Comparison of ENCODE assay signal across 12 cellular contexts in genomic region chr16:68281368-68282063, GRCh38. TPM values are rescaled to one million over a fixed set of nuclear protein-coding genes. Genes with fewer than 3 reads are reported as not detected.
DNase-seq lines count a peak whose midpoint lies in the region; ATAC-seq lines count a peak whose summit lies in the region.
"Had no signal": no experiment of that assay in that cellular context is flagged by ENCODE, and none has a peak within 500 bp of the region (broad histone marks: within the 10 kb centered on the region; RNA-seq: fewer than 3 reads in every experiment).

No MANE protein-coding gene starts in this region.

- no peaks in the 10 kb centered on the region for H3K9me3 ChIP-seq in CD4-positive, CD25-positive, alpha-beta regulatory T cell (ENCODE audit: control insufficient read depth in 2 of 2, low read length in 2 of 2)

- peak overlapping the region; percentile 58 for H3K27ac ChIP-seq in CD4-positive, CD25-positive, alpha-beta regulatory T cell (ENCODE audit: insufficient read depth, low read length, poor library complexity, severe bottlenecking)

- peak overlapping the region; percentile 74 to 85 (median 78) for H3K4me3 Mint-ChIP-seq in CD4-positive, CD25-positive, alpha-beta regulatory T cell
- peak overlapping the region in 3 of 4 donors; percentile 0 to 36 (median 30) for H3K4me3 Mint-ChIP-seq in IgD-negative memory B cell
- H3K4me3 Mint-ChIP-seq in activated naive CD4-positive, alpha-beta T cell treated with anti-CD3 and anti-CD28 coated beads, Interleukin-2, amount 10 ng/mL, durations not matched to agents 7 days and 5 days: peak overlapping the region; percentile 20
- no peak overlapping the region for H3K4me3 Mint-ChIP-seq in natural killer cell treated with Interleukin-12 subunit alpha and Interleukin-12 subunit beta and Interleukin-15 and Interleukin-18, amount 100 ng/mL, for 72 hours

- no peaks in the 10 kb centered on the region for H3K27me3 ChIP-seq in CD4-positive, CD25-positive, alpha-beta regulatory T cell (ENCODE audit: control insufficient read depth, insufficient read depth, low read length)

- DNase-seq in CD4-positive, CD25-positive, alpha-beta regulatory T cell: peak in 2 of 3 donors; percentile 37 to 49
- peak; percentile 63 for DNase-seq in activated naive CD4-positive, alpha-beta T cell treated with anti-CD3 and anti-CD28 coated beads, Interleukin-2, amount 10 ng/mL, durations not matched to agents 7 days and 5 days
- DNase-seq in natural killer cell treated with Interleukin-12 subunit alpha and Interleukin-12 subunit beta and Interleukin-15 and Interleukin-18, amount 100 ng/mL, for 72 hours (ENCODE audit: low spot score): no peak
- no peak for DNase-seq in NCI-H2107 treated with DMSO at 0.1 percent for 48 hours (lab: John Stamatoyannopoulos, UW; ENCODE audit: unreplicated experiment)
- DNase-seq in NCI-H2227 (lab: John Stamatoyannopoulos, UW; ENCODE audit: unreplicated experiment): no peak
- DNase-seq: amniotic stem cell; effector CD4-positive, alpha-beta T cell; NCI-H1417 treated with DMSO at 0.1 percent for 48 hours; NCI-H774; SHP77 had no signal

- peaks cover 21 to 79% (median 58%) of the 10 kb centered on the region in 4 donors for H3K4me1 Mint-ChIP-seq in CD4-positive, CD25-positive, alpha-beta regulatory T cell
- peaks cover 44 to 59% (median 56%) of the 10 kb centered on the region in 3 donors for H3K4me1 Mint-ChIP-seq in IgD-negative memory B cell
- peaks cover 77% of the 10 kb centered on the region for H3K4me1 Mint-ChIP-seq in activated naive CD4-positive, alpha-beta T cell treated with anti-CD3 and anti-CD28 coated beads, Interleukin-2, amount 10 ng/mL, durations not matched to agents 7 days and 5 days
- peaks cover 36 to 39% of the 10 kb centered on the region in 2 donors for H3K4me1 Mint-ChIP-seq in natural killer cell treated with Interleukin-12 subunit alpha and Interleukin-12 subunit beta and Interleukin-15 and Interleukin-18, amount 100 ng/mL, for 72 hours (ENCODE audit: low read depth in 2 of 2)

- no peaks in the 10 kb centered on the region for H3K27me3 Mint-ChIP-seq in CD4-positive, CD25-positive, alpha-beta regulatory T cell
- H3K27me3 Mint-ChIP-seq in IgD-negative memory B cell: no peaks in the 10 kb centered on the region
- H3K27me3 Mint-ChIP-seq in activated naive CD4-positive, alpha-beta T cell treated with anti-CD3 and anti-CD28 coated beads, Interleukin-2, amount 10 ng/mL, durations not matched to agents 7 days and 5 days: no peaks in the 10 kb centered on the region
- H3K27me3 Mint-ChIP-seq in natural killer cell treated with Interleukin-12 subunit alpha and Interleukin-12 subunit beta and Interleukin-15 and Interleukin-18, amount 100 ng/mL, for 72 hours: no peaks in the 10 kb centered on the region

- no peak for ATAC-seq in CD4-positive, CD25-positive, alpha-beta regulatory T cell (ENCODE audit: low read depth in 2 of 2)
- ATAC-seq in natural killer cell treated with Interleukin-12 subunit alpha and Interleukin-12 subunit beta and Interleukin-15 and Interleukin-18, amount 100 ng/mL, for 72 hours: no peak
- ATAC-seq in GM21529 (IDR thresholded peaks at IDR 0.05; ENCODE audit: unreplicated experiment): no peak

- peaks cover 43% of the 10 kb centered on the region for H3K36me3 Mint-ChIP-seq in CD4-positive, CD25-positive, alpha-beta regulatory T cell
- peaks cover 14% of the 10 kb centered on the region for H3K36me3 Mint-ChIP-seq in IgD-negative memory B cell
- peaks cover 60% of the 10 kb centered on the region for H3K36me3 Mint-ChIP-seq in activated naive CD4-positive, alpha-beta T cell treated with anti-CD3 and anti-CD28 coated beads, Interleukin-2, amount 10 ng/mL, durations not matched to agents 7 days and 5 days
- H3K36me3 Mint-ChIP-seq in natural killer cell treated with Interleukin-12 subunit alpha and Interleukin-12 subunit beta and Interleukin-15 and Interleukin-18, amount 100 ng/mL, for 72 hours: peaks cover 6% of the 10 kb centered on the region

- H3K27ac Mint-ChIP-seq in CD4-positive, CD25-positive, alpha-beta regulatory T cell: peak overlapping the region; percentile 89 to 95 (median 92)
- peak overlapping the region; percentile 44 to 94 (median 89) for H3K27ac Mint-ChIP-seq in IgD-negative memory B cell
- peak overlapping the region; percentile 86 for H3K27ac Mint-ChIP-seq in activated naive CD4-positive, alpha-beta T cell treated with anti-CD3 and anti-CD28 coated beads, Interleukin-2, amount 10 ng/mL, durations not matched to agents 7 days and 5 days
- H3K27ac Mint-ChIP-seq in natural killer cell treated with Interleukin-12 subunit alpha and Interleukin-12 subunit beta and Interleukin-15 and Interleukin-18, amount 100 ng/mL, for 72 hours: peak overlapping the region; percentile 17 to 84

- CTCF ChIA-PET in activated naive CD4-positive, alpha-beta T cell treated with anti-CD3 and anti-CD28 coated beads, Interleukin-2, amount 10 ng/mL, durations not matched to agents 7 days and 5 days (lab: Charles Lee): interaction anchor here (3.6 kb wide), 1 partner anchor 18 kb away, joined by 16 read pairs; the partner anchor contains the start of gene SLC7A6

- H3K4me1 ChIP-seq in CD4-positive, CD25-positive, alpha-beta regulatory T cell (ENCODE audit: control insufficient read depth, insufficient read depth, low read length, poor library complexity, severe bottlenecking): peaks cover 83% of the 10 kb centered on the region

- H3K9me3 Mint-ChIP-seq in CD4-positive, CD25-positive, alpha-beta regulatory T cell: no peaks in the 10 kb centered on the region
- no peaks in the 10 kb centered on the region for H3K9me3 Mint-ChIP-seq in IgD-negative memory B cell
- no peaks in the 10 kb centered on the region for H3K9me3 Mint-ChIP-seq in activated naive CD4-positive, alpha-beta T cell treated with anti-CD3 and anti-CD28 coated beads, Interleukin-2, amount 10 ng/mL, durations not matched to agents 7 days and 5 days
- H3K9me3 Mint-ChIP-seq in natural killer cell treated with Interleukin-12 subunit alpha and Interleukin-12 subunit beta and Interleukin-15 and Interleukin-18, amount 100 ng/mL, for 72 hours: no peaks in the 10 kb centered on the region

- H3K36me3 ChIP-seq in CD4-positive, CD25-positive, alpha-beta regulatory T cell (ENCODE audit: control insufficient read depth, insufficient read depth, low read length): peaks cover 11% of the 10 kb centered on the region

- peak overlapping the region; percentile 54 for H3K4me3 ChIP-seq in CD4-positive, CD25-positive, alpha-beta regulatory T cell (ENCODE audit: low read depth, low read length)

RNA-seq across cellular contexts. Expression of gene SLC7A6, which starts 17.2 kb away (rescaled TPM):
- total RNA-seq in CD4-positive, CD25-positive, alpha-beta regulatory T cell: 141 TPM
- polyA plus RNA-seq in CD4-positive, CD25-positive, alpha-beta regulatory T cell: 10 to 100 TPM; 10.7 to 21.4 (median 17.4) TPM
- polyA plus RNA-seq in IgD-negative memory B cell: 13.8 TPM
- 100 to 1,000 TPM in 1 of 2 donors, 10 to 100 TPM in 1; 56.2 to 111 TPM for total RNA-seq in natural killer cell treated with Interleukin-12 subunit alpha and Interleukin-12 subunit beta and Interleukin-15 and Interleukin-18, amount 100 ng/mL, for 72 hours

RNA-seq across cellular contexts. Expression of gene SLC7A6OS, which starts 29.2 kb away (rescaled TPM):
- 38.4 TPM for total RNA-seq in CD4-positive, CD25-positive, alpha-beta regulatory T cell
- 10 to 100 TPM; 23.7 to 28.0 (median 26.8) TPM for polyA plus RNA-seq in CD4-positive, CD25-positive, alpha-beta regulatory T cell
- polyA plus RNA-seq in IgD-negative memory B cell: 28.2 TPM
- total RNA-seq in natural killer cell treated with Interleukin-12 subunit alpha and Interleukin-12 subunit beta and Interleukin-15 and Interleukin-18, amount 100 ng/mL, for 72 hours: 10 to 100 TPM; 25.8 to 27.9 TPM

RNA-seq across cellular contexts. Expression of gene PRMT7, which starts 29.3 kb away (rescaled TPM):
- 53.8 TPM for total RNA-seq in CD4-positive, CD25-positive, alpha-beta regulatory T cell
- polyA plus RNA-seq in CD4-positive, CD25-positive, alpha-beta regulatory T cell: 10 to 100 TPM; 32.4 to 34.8 (median 34.1) TPM
- 22.8 TPM for polyA plus RNA-seq in IgD-negative memory B cell
- total RNA-seq in natural killer cell treated with Interleukin-12 subunit alpha and Interleukin-12 subunit beta and Interleukin-15 and Interleukin-18, amount 100 ng/mL, for 72 hours: 10 to 100 TPM; 45.7 to 90.9 TPM

RNA-seq across cellular contexts. Expression of gene PLA2G15, which starts 36.3 kb away (rescaled TPM):
- total RNA-seq in CD4-positive, CD25-positive, alpha-beta regulatory T cell: 9.4 TPM
- polyA plus RNA-seq in CD4-positive, CD25-positive, alpha-beta regulatory T cell: 10 to 100 TPM in 1 of 4 donors, 1 to 10 TPM in 3; 7.5 to 10.3 (median 8.8) TPM
- polyA plus RNA-seq in IgD-negative memory B cell: 8.2 TPM
- 10 to 100 TPM; 11.6 to 11.8 TPM for total RNA-seq in natural killer cell treated with Interleukin-12 subunit alpha and Interleukin-12 subunit beta and Interleukin-15 and Interleukin-18, amount 100 ng/mL, for 72 hours

RNA-seq across cellular contexts. Expression of gene ESRP2, which starts 45.6 kb away (rescaled TPM):
- total RNA-seq in CD4-positive, CD25-positive, alpha-beta regulatory T cell: not detected
- polyA plus RNA-seq in CD4-positive, CD25-positive, alpha-beta regulatory T cell: under 1 TPM; 0.10 to 0.99 (median 0.33) TPM
- polyA plus RNA-seq in IgD-negative memory B cell: 0.48 TPM
- total RNA-seq in natural killer cell treated with Interleukin-12 subunit alpha and Interleukin-12 subunit beta and Interleukin-15 and Interleukin-18, amount 100 ng/mL, for 72 hours: under 1 TPM in 1 of 2 donors, not detected in 1; 0.12 TPM

Comparison
In these comparisons a context has a peak if more than half of its experiments do, and no peak if none do; other contexts are left out.
1. DNase-seq: peak in CD4-positive, CD25-positive, alpha-beta regulatory T cell (2 of 3) and activated naive CD4-positive, alpha-beta T cell treated with anti-CD3 and anti-CD28 coated beads, Interleukin-2, amount 10 ng/mL, durations not matched to agents 7 days and 5 days (single experiment); none in natural killer cell treated with Interleukin-12 subunit alpha and Interleukin-12 subunit beta and Interleukin-15 and Interleukin-18, amount 100 ng/mL, for 72 hours (single experiment), NCI-H2107 treated with DMSO at 0.1 percent for 48 hours (single experiment) and NCI-H2227 (single experiment).
2. Peak in every context shown above with its lines, with median percentiles within 50 percentile points of each other: H3K27ac Mint-ChIP-seq.